In the genomic region with DNA sequence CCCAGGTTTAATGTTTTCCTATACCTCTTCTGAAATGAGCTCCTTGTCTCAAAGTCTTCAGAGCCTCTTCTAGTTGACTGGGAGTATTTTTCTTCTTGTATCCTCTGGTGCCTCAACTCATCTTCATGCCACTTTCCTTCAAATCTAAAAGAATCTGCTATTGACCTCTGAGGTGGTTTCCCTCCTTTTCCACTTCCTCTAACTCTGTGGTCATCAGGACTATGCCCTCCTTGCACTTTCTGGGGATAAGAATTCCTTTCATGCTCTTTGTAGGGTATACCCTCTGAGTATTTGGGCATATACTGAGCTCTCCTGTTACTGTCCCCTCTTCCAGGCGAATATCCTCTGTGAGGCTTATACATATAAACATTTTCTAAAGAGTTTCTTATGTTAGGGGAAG, we compare ENCODE assay signal across 18 cellular contexts. TPM values are rescaled to one million over a fixed set of nuclear protein-coding genes. Genes with fewer than 3 reads are reported as not detected.
A peak's percentile ranks its signal among the peaks of the same experiment; 100 is the strongest.
DNase-seq lines count a peak whose midpoint lies in the region; ATAC-seq, FAIRE-seq and TF ChIP-seq lines count a peak whose summit lies in the region.
"Had no signal": no experiment of that assay in that cellular context is flagged by ENCODE, and none has a peak within 500 bp of the region (broad histone marks: within the 10 kb centered on the region; RNA-seq: fewer than 3 reads in every experiment).

No MANE protein-coding gene starts in this region.

- H2AFZ ChIP-seq in HepG2 (ENCODE audit: low read length) (no peak overlapping the region), OCI-LY7 (ENCODE audit: low read length) (no peak overlapping the region)

- FAIRE-seq in HepG2 (lab: Jason Lieb, UNC) (no peak), GM12891 (lab: Jason Lieb, UNC) (no peak)
- FAIRE-seq: D721Med, G401.6 had no signal

- intact Hi-C loops in HepG2 (cut with micrococcal nuclease; ENCODE audit: unreplicated experiment) = no loop called here
- intact Hi-C loops in right lobe of liver (cut with DNase I) = no loop called here
- intact Hi-C loops in OCI-LY7 (cut with micrococcal nuclease; ENCODE audit: unreplicated experiment) = no loop called here
- intact Hi-C loops in body of pancreas (cut with DNase I) = no loop called here

- ATAC-seq in HepG2 (no peak), right lobe of liver (no peak), body of pancreas (no peak), GM21528 (IDR thresholded peaks at IDR 0.05; ENCODE audit: low FRiP score, unreplicated experiment) (no peak), GM18861 (IDR thresholded peaks at IDR 0.05; ENCODE audit: unreplicated experiment) (no peak)

- H4K20me1 ChIP-seq in HepG2 (ENCODE audit: insufficient read depth, low read length) (no peaks in the 10 kb centered on the region), OCI-LY7 (ENCODE audit: insufficient read depth, low read length) (no peaks in the 10 kb centered on the region)

- H3K9ac ChIP-seq in HepG2 (ENCODE audit: insufficient read depth, low read depth, low read length) = no peak overlapping the region

- BruUV-seq in HepG2 (replicated peaks; lab: Mats Ljungman, UMichigan) (TSS peak; percentile 54), OCI-LY7 (replicated peaks; lab: Mats Ljungman, UMichigan) (TSS peak; percentile 63)

- TF ChIP-seq CTCF in HepG2 (CRISPR knock-in tag; IDR thresholded peaks at IDR 0.05) (no peak), right lobe of liver (IDR thresholded peaks at IDR 0.05) (no peak), OCI-LY7 (conservative IDR thresholded peaks at IDR 0.05; ENCODE audit: low read length) (no peak), body of pancreas (IDR thresholded peaks at IDR 0.05) (no peak)

- CTCF ChIA-PET in HepG2 (lab: Yijun Ruan, JAX; ENCODE audit: low intra/inter-chr PET ratio, low total read pairs) = no interaction called here
- CTCF ChIA-PET in OCI-LY7 (lab: Charles Lee; ENCODE audit: unreplicated experiment) = no interaction called here

- H3K9me3 ChIP-seq in HepG2 (ENCODE audit: low read length) = no peaks in the 10 kb centered on the region
- H3K9me3 ChIP-seq in right lobe of liver = no peaks in the 10 kb centered on the region
- H3K9me3 ChIP-seq in OCI-LY7 (ENCODE audit: low read length) = no peaks in the 10 kb centered on the region
- H3K9me3 ChIP-seq in body of pancreas = no peaks in the 10 kb centered on the region
- H3K9me3 ChIP-seq: BE2C had no signal

- POLR2A ChIA-PET in HepG2 (lab: Yijun Ruan, JAX) (no interaction called here), OCI-LY7 (lab: Charles Lee) (interaction anchor here (1.6 kb wide), 1 partner anchor 10 kb away, joined by 3 read pairs; no protein-coding TSS in a partner anchor)

- no peak for TF ChIP-seq RAD21 in HepG2 (CRISPR knock-in tag; IDR thresholded peaks at IDR 0.05)

- H3K4me2 ChIP-seq in HepG2 (ENCODE audit: low read depth, low read length) = no peak overlapping the region
- no peak overlapping the region for H3K4me2 ChIP-seq in OCI-LY7 (ENCODE audit: low read length)

- no peaks in the 10 kb centered on the region for H3K4me1 ChIP-seq in HepG2 (ENCODE audit: insufficient read depth, low read length)
- no peaks in the 10 kb centered on the region for H3K4me1 ChIP-seq in right lobe of liver
- H3K4me1 ChIP-seq in OCI-LY7 (ENCODE audit: insufficient read depth, low read length, poor library complexity, severe bottlenecking) = no peaks in the 10 kb centered on the region
- H3K4me1 ChIP-seq in body of pancreas = no peaks in the 10 kb centered on the region
- H3K4me1 ChIP-seq: BE2C had no signal

- H3K4me3 ChIP-seq in HepG2 (replicated peaks in 1 of 3; ENCODE audit: insufficient read depth in 1 of 3, low read depth in 2 of 3, low read length in 3 of 3) (no peak overlapping the region), right lobe of liver (no peak overlapping the region), OCI-LY7 (ENCODE audit: low read depth, low read length, poor library complexity, severe bottlenecking) (no peak overlapping the region), body of pancreas (no peak overlapping the region)

- H3K36me3 ChIP-seq in HepG2 (replicated peaks in 1 of 2; ENCODE audit: control insufficient read depth in 1 of 2, insufficient read depth in 2 of 2, low read length in 2 of 2) (no peaks in the 10 kb centered on the region), right lobe of liver (peaks cover 0 to 10% (median 0%) of the 10 kb centered on the region in 4 donors), OCI-LY7 (ENCODE audit: insufficient read depth, low read length) (peaks cover 19% of the 10 kb centered on the region), body of pancreas (replicated peaks in 1 of 2; ENCODE audit: insufficient read depth in 1 of 2, low read depth in 2 of 2) (no peaks in the 10 kb centered on the region)
- H3K36me3 ChIP-seq: BE2C had no signal

- no peak overlapping the region for H3K27ac ChIP-seq in HepG2 (ENCODE audit: extremely low read length, insufficient read depth, low read length)
- no peak overlapping the region for H3K27ac ChIP-seq in right lobe of liver
- no peak overlapping the region for H3K27ac ChIP-seq in OCI-LY7 (ENCODE audit: low read depth, low read length, poor library complexity, severe bottlenecking)
- no peak overlapping the region for H3K27ac ChIP-seq in body of pancreas

- H3K27me3 ChIP-seq in HepG2 (ENCODE audit: control insufficient read depth in 1 of 2, insufficient read depth in 2 of 2, low read length in 2 of 2) (no peaks in the 10 kb centered on the region), right lobe of liver (no peaks in the 10 kb centered on the region), body of pancreas (no peaks in the 10 kb centered on the region)
- H3K27me3 ChIP-seq: BE2C had no signal

- in situ Hi-C loops in HepG2 (cut with HindIII; ENCODE audit: extremely low pct_ligation_motif_present, low pct_unique_long_range_greater_than_20kb) = no loop called here

- no peak for TF ChIP-seq EP300 in HepG2 (IDR thresholded peaks at IDR 0.05; ENCODE audit: low read depth in 2 of 2, low read length in 2 of 2)
- TF ChIP-seq EP300 in HepG2 (CRISPR knock-in tag; IDR thresholded peaks at IDR 0.05; ENCODE audit: borderline replicate concordance) = no peak

- WGBS in HepG2 (ENCODE audit: low lambda C conversion rate) = 100% methylated on average over 1 of the region's 1 CpG
- 70% methylated on average over 1 of the region's 1 CpG for WGBS in right lobe of liver (ENCODE audit: insufficient coverage, low coverage, low lambda C conversion rate, missing lambda C conversion rate)
- WGBS in body of pancreas, 2 donors = 100% methylated on average over 1 of the region's 1 CpG; no CpG with 5 or more reads in 1 of the 2 donors

- TF ChIP-seq POLR2A in HepG2 (IDR thresholded peaks at IDR 0.05; ENCODE audit: insufficient read depth in 1 of 2, low read depth in 2 of 2, low read length in 2 of 2) (no peak), right lobe of liver (IDR thresholded peaks at IDR 0.05) (no peak), GM12891 (IDR thresholded peaks at IDR 0.05; ENCODE audit: low read depth, low read length) (no peak), body of pancreas (IDR thresholded peaks at IDR 0.05) (no peak)

- no peaks in the 10 kb centered on the region for H3K9me2 ChIP-seq in OCI-LY7 (ENCODE audit: insufficient read depth, low read length)

- DNase-seq in HepG2 (ENCODE audit: low spot score) (no peak), right lobe of liver (no peak), GM12891 (ENCODE audit: insufficient read length, low spot score) (no peak), OCI-LY7 (ENCODE audit: low spot score) (no peak), body of pancreas (no peak)
- DNase-seq: ACHN; BE2C; C1 segment of cervical spinal cord; CD4-positive, CD25-positive, alpha-beta regulatory T cell; CD8-positive, alpha-beta memory T cell; COR-L47; GOT3; H7; KG1 had no signal

- no peaks in the 10 kb centered on the region for H3K79me2 ChIP-seq in HepG2 (ENCODE audit: insufficient read depth, low read length)
- no peaks in the 10 kb centered on the region for H3K79me2 ChIP-seq in OCI-LY7 (ENCODE audit: insufficient read depth, low read depth, low read length)

TF ChIP-seq in HepG2, 621 proteins besides CTCF, POLR2A, EP300 and RAD21 (continues in another document):
- TF ChIP-seq SMARCE1 (IDR thresholded peaks at IDR 0.05; ENCODE audit: borderline replicate concordance) (no peak), EZH2 (conservative IDR thresholded peaks at IDR 0.05; ENCODE audit: low read depth, low read length) (no peak), DNMT1 (CRISPR knock-in tag; IDR thresholded peaks at IDR 0.05) (no peak)

TF ChIP-seq in GM12891, 5 proteins besides CTCF, POLR2A, EP300 and RAD21:
- TF ChIP-seq PAX5 (IDR thresholded peaks at IDR 0.05; ENCODE audit: insufficient read depth, low read length, severe bottlenecking) (no peak), SPI1 (IDR thresholded peaks at IDR 0.05; ENCODE audit: low read depth, low read length) (peak; percentile 71)

RNA-seq across cellular contexts. Expression of a gene that starts 24.8 kb away (rescaled TPM):
- total RNA-seq in HepG2 (2016; rRNA removed; fragmentation: Illumina TruSeq; extraction: Trizol) (2.3 and 2.7 TPM in 2 replicates), right lobe of liver (1 to 10 TPM; 2.1 to 4.1 (median 3.0) TPM), OCI-LY7 (2022) (9.3 and 12.7 TPM in 2 replicates), body of pancreas (1 to 10 TPM; 8.0 to 8.9 TPM)
- 3.1 and 4.1 TPM in 2 replicates for total RNA-seq in HepG2 (2016; cell fraction: cytosol; rRNA removed; fragmentation: Illumina TruSeq; extraction: Trizol; ENCODE audit: low read depth)
- total RNA-seq in HepG2 (2016; cell fraction: insoluble cytoplasmic fraction; rRNA removed; fragmentation: Illumina TruSeq; extraction: Trizol) = 2.8 and 3.1 TPM in 2 replicates
- total RNA-seq in HepG2 (2016; cell fraction: membrane; rRNA removed; fragmentation: Illumina TruSeq; extraction: Trizol) = 3.1 and 4.3 TPM in 2 replicates
- total RNA-seq in HepG2 (2016; cell fraction: nucleus; rRNA removed; fragmentation: Illumina TruSeq; extraction: Trizol) = 4.7 and 6.2 TPM in 2 replicates
- 1.5 and 1.8 TPM in 2 replicates for polyA plus RNA-seq in HepG2 (2011; rRNA removed)
- polyA plus RNA-seq in HepG2 (2011; cell fraction: cytosol; rRNA removed) = 0.21 and 0.42 TPM in 2 replicates
- polyA plus RNA-seq in HepG2 (2011; cell fraction: nucleus; rRNA removed) = 2.6 and 4.6 TPM in 2 replicates
- polyA plus RNA-seq in HepG2 (2012) = 2.2 and 2.5 TPM in 2 replicates
- 0.17 and 0.46 TPM in 2 replicates for polyA plus RNA-seq in HepG2 (2016; cell fraction: cytosol; fragmentation: Illumina TruSeq; extraction: Trizol; ENCODE audit: low read depth)
- polyA plus RNA-seq in HepG2 (2016; cell fraction: insoluble cytoplasmic fraction; fragmentation: Illumina TruSeq; extraction: Trizol; ENCODE audit: low read depth) = 3.1 and 4.5 TPM in 2 replicates
- polyA plus RNA-seq in HepG2 (2016; cell fraction: membrane; fragmentation: Illumina TruSeq; extraction: Trizol; ENCODE audit: low read depth) = 0.37 and 1.1 TPM in 2 replicates
- polyA plus RNA-seq in HepG2 (2016; cell fraction: nucleus; fragmentation: Illumina TruSeq; extraction: Trizol; ENCODE audit: insufficient read depth, low read depth) = 9.1 and 10.0 TPM in 2 replicates
- polyA minus RNA-seq in HepG2 (2011; rRNA and poly(A)+ RNA removed; ENCODE audit: low replicate concordance) = 0.30 and 0.84 TPM in 2 replicates
- 0.89 and 1.1 TPM in 2 replicates for polyA minus RNA-seq in HepG2 (2011; cell fraction: cytosol; rRNA and poly(A)+ RNA removed)
- 7.9 and 9.9 TPM in 2 replicates for polyA minus RNA-seq in HepG2 (2011; cell fraction: nucleus; rRNA and poly(A)+ RNA removed)
- 0.89 TPM for polyA plus RNA-seq in GM12891 (2012; ENCODE audit: low read depth, missing spikeins)
- total RNA-seq in OCI-LY7 (2014; rRNA removed; shearing (Covaris generic)) = 5.1 and 5.8 TPM in 2 replicates
